Comparison of ENCODE assay signal across 27 cellular contexts in the genomic region with DNA sequence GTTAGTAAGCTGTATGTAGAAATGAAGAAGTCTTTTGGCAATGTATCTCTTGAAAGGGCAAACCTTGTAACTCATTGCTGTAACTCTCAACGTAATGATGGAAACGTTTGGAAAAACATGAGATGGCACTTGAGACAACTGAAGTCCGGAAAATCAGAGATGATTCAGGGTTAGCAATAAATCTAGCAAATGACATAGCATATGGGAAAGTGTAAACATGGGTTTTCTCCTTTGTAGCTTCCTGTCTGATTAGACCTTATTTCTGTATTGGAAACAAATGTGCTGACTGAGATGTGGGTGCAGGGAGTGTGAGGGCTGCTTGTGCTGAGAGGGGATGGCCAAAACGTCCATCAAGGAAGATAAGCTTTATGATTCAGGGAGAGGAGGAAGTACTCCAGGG.
A peak's percentile ranks its signal among the peaks of the same experiment; 100 is the strongest.
DNase-seq lines count a peak whose midpoint lies in the region; ATAC-seq and TF ChIP-seq lines count a peak whose summit lies in the region.
"Had no signal": no experiment of that assay in that cellular context is flagged by ENCODE, and none has a peak within 500 bp of the region (broad histone marks: within the 10 kb centered on the region; RNA-seq: fewer than 3 reads in every experiment).

No MANE protein-coding gene starts in this region.

- TF ChIP-seq RAD21 in IMR-90 (IDR thresholded peaks at IDR 0.05; ENCODE audit: low read length): no peak

- H3K4me1 ChIP-seq in IMR-90 (ENCODE audit: control insufficient read depth, insufficient read depth, low read length) (peaks cover 6% of the 10 kb centered on the region; the same call in 1 of the 2 replicates), osteoblast (ENCODE audit: insufficient read depth, low read length) (peaks cover 38% of the 10 kb centered on the region), ascending aorta (no peaks in the 10 kb centered on the region)
- H3K4me1 ChIP-seq: gastrocnemius medialis, right lobe of liver had no signal

- 30% methylated on average over 3 of the region's 4 CpGs; no CpG with 5 or more reads in 1 of the 2 experiments for WGBS in IMR-90 (ENCODE audit: extremely low coverage in 2 of 2, insufficient read length in 1 of 2), 2 experiments

- H3K23ac ChIP-seq in IMR-90 (ENCODE audit: low read depth, low read length): no peak overlapping the region

- no peak overlapping the region for H3K27ac Mint-ChIP-seq in activated CD8-positive, alpha-beta T cell treated with anti-CD3 and anti-CD28 coated beads for 36 hours
- H3K27ac Mint-ChIP-seq: activated naive CD8-positive, alpha-beta T cell treated with anti-CD3 and anti-CD28 coated beads for 36 hours; CD4-positive, CD25-positive, alpha-beta regulatory T cell; progenitor cell of endocrine pancreas; T-helper 2 cell treated with Interferon-gamma antibody and Interleukin-4, amounts not matched to agents 5 μg/mL and 100 μg/mL, for 36 hours had no signal

- H3K27me3 Mint-ChIP-seq in activated CD8-positive, alpha-beta T cell treated with anti-CD3 and anti-CD28 coated beads for 36 hours: peaks cover 18% of the 10 kb centered on the region

- no peak overlapping the region for H2BK15ac ChIP-seq in IMR-90 (ENCODE audit: low read depth, low read length)

- H2BK20ac ChIP-seq in IMR-90 (ENCODE audit: low read depth, low read length): no peak overlapping the region

- no peak overlapping the region for H2BK120ac ChIP-seq in IMR-90 (ENCODE audit: low read depth, low read length)

- ATAC-seq in IMR-90 (ENCODE audit: low read depth) (no peak), GM21360 (IDR thresholded peaks at IDR 0.05; ENCODE audit: unreplicated experiment) (no peak)
- ATAC-seq in activated CD8-positive, alpha-beta T cell treated with anti-CD3 and anti-CD28 coated beads for 36 hours: no peak
- ATAC-seq: gastrocnemius medialis had no signal

- H3K4me2 ChIP-seq in IMR-90 (ENCODE audit: low read depth, low read length): no peak overlapping the region
- H3K4me2 ChIP-seq in osteoblast (ENCODE audit: insufficient read depth, low read length): no peak overlapping the region
- H3K4me2 ChIP-seq: hepatocyte, KMS-11, PC-9 had no signal

- in situ Hi-C loops in IMR-90 (cut with MboI; ENCODE audit: low sequenced_read_pairs): no loop called here

- no peak overlapping the region for H2BK5ac ChIP-seq in IMR-90 (ENCODE audit: low read depth, low read length, poor library complexity, severe bottlenecking)

- no TSS peak for BruUV-seq in IMR-90 (replicated peaks; lab: Mats Ljungman, UMichigan)

- H3K56ac ChIP-seq in IMR-90 (ENCODE audit: extremely low read depth, insufficient read depth, low read length): no peak overlapping the region

- H3K79me2 ChIP-seq in osteoblast (ENCODE audit: insufficient read depth, low read length): no peaks in the 10 kb centered on the region
- H3K79me2 ChIP-seq: hepatocyte had no signal

- H3K79me1 ChIP-seq in IMR-90 (ENCODE audit: low read depth in 1 of 2, low read length in 2 of 2): no peaks in the 10 kb centered on the region

- peak; percentile 28 for DNase-seq in DMS 273 (lab: John Stamatoyannopoulos, UW; ENCODE audit: unreplicated experiment)
- DNase-seq in DMS 273 treated with DMSO at 0.1 percent for 48 hours (lab: John Stamatoyannopoulos, UW): no peak
- DNase-seq in IMR-90: peak; percentile 3
- DNase-seq in fibroblast of gingiva (ENCODE audit: low read depth): peak; percentile 72
- DNase-seq in osteoblast (ENCODE audit: insufficient read length, low spot score, missing footprints): no peak
- no peak for DNase-seq in activated CD8-positive, alpha-beta T cell treated with anti-CD3 and anti-CD28 coated beads for 36 hours
- DNase-seq in ascending aorta (ENCODE audit: low spot score in 2 of 2): no peak
- DNase-seq: activated effector memory CD4-positive, alpha-beta T cell treated with Interleukin-2 at 50 U/mL for 16 hours; activated naive CD8-positive, alpha-beta T cell treated with anti-CD3 and anti-CD28 coated beads for 36 hours; CD4-positive, CD25-positive, alpha-beta regulatory T cell; gastrocnemius medialis; left cardiac atrium; NCI-H1436 treated with DMSO at 0.1 percent for 48 hours; NCI-H2107; NCI-H524; NK-92 treated with Interleukin-12 subunit alpha and Interleukin-12 subunit beta, amount 100 ng/mL, for 24 hours; PC-9; right lobe of liver; Right ventricle myocardium superior; stimulated activated CD4-positive, alpha-beta T cell treated with anti-CD3 and anti-CD28 coated beads, Interleukin-4, amount 100 ng/mL, for 1 hour; trophoblast cell had no signal

- H3K36me3 ChIP-seq in IMR-90 (ENCODE audit: control insufficient read depth, insufficient read depth, low read length) (no peaks in the 10 kb centered on the region), osteoblast (ENCODE audit: insufficient read depth, low read length) (no peaks in the 10 kb centered on the region), ascending aorta (no peaks in the 10 kb centered on the region)
- H3K36me3 ChIP-seq: gastrocnemius medialis, right lobe of liver had no signal

- TF ChIP-seq POLR2A in IMR-90 (IDR thresholded peaks at IDR 0.05; ENCODE audit: low read depth, low read length): no peak

- H4K91ac ChIP-seq in IMR-90 (ENCODE audit: insufficient read depth, low read depth, low read length): no peak overlapping the region

- dilution Hi-C loops in IMR-90 (cut with HindIII; ENCODE audit: low sequenced_read_pairs, unreplicated experiment): no loop called here

- H3K4me3 Mint-ChIP-seq in activated CD8-positive, alpha-beta T cell treated with anti-CD3 and anti-CD28 coated beads for 36 hours: no peak overlapping the region
- H3K4me3 Mint-ChIP-seq: activated naive CD8-positive, alpha-beta T cell treated with anti-CD3 and anti-CD28 coated beads for 36 hours; CD4-positive, CD25-positive, alpha-beta regulatory T cell; T-helper 2 cell treated with Interferon-gamma antibody and Interleukin-4, amounts not matched to agents 5 μg/mL and 100 μg/mL, for 36 hours had no signal

- H3K4me3 ChIP-seq in IMR-90 (ENCODE audit: insufficient read depth, low read depth, low read length) (no peak overlapping the region), osteoblast (ENCODE audit: insufficient read depth, low read length) (no peak overlapping the region), ascending aorta (no peak overlapping the region)
- H3K4me3 ChIP-seq: gastrocnemius medialis, hepatocyte, PC-9, right lobe of liver had no signal

- TF ChIP-seq CTCF in IMR-90 (conservative IDR thresholded peaks at IDR 0.05; ENCODE audit: low read depth, low read length) (no peak), osteoblast (IDR thresholded peaks at IDR 0.05; ENCODE audit: extremely low read depth, low read depth, low read length) (no peak), ascending aorta (IDR thresholded peaks at IDR 0.05) (no peak)
- no peak for TF ChIP-seq CTCF in activated CD8-positive, alpha-beta T cell treated with anti-CD3 and anti-CD28 coated beads for 36 hours (IDR thresholded peaks at IDR 0.05)

- 0 out of 2 replicates have a peak, but pooled peaks cover 6% of the 10 kb centered on the region for H3K9me1 ChIP-seq in IMR-90 (ENCODE audit: insufficient read depth, low read length)

- no peak overlapping the region for H3K14ac ChIP-seq in IMR-90 (replicated peaks; ENCODE audit: low read depth, low read length)

- H4K5ac ChIP-seq in IMR-90 (ENCODE audit: low read depth, low read length): no peak overlapping the region

- H3K27me3 ChIP-seq in IMR-90 (ENCODE audit: control insufficient read depth, insufficient read depth, low read length) (no peaks in the 10 kb centered on the region), osteoblast (ENCODE audit: insufficient read depth, low read length) (no peaks in the 10 kb centered on the region), ascending aorta (no peaks in the 10 kb centered on the region)
- H3K27me3 ChIP-seq: gastrocnemius medialis, hepatocyte, right lobe of liver had no signal

- H3K27ac ChIP-seq in IMR-90 (ENCODE audit: insufficient read depth, low read length) (no peak overlapping the region), osteoblast (ENCODE audit: low read depth, low read length) (peak overlapping the region; percentile 61), ascending aorta (no peak overlapping the region)
- H3K27ac ChIP-seq: 22Rv1, gastrocnemius medialis, KMS-11, PC-9, right lobe of liver had no signal

- no peak overlapping the region for H2AK9ac ChIP-seq in IMR-90 (replicated peaks; ENCODE audit: low read depth, low read length, poor library complexity)

- H3K4ac ChIP-seq in IMR-90 (ENCODE audit: low read depth, low read length): no peak overlapping the region

- intact Hi-C loops in IMR-90 (cut with micrococcal nuclease): no loop called here
- intact Hi-C loops in activated CD8-positive, alpha-beta T cell treated with anti-CD3 and anti-CD28 coated beads for 36 hours (cut with micrococcal nuclease): no loop called here
- intact Hi-C loops in ascending aorta (cut with DNase I): no loop called here

- H4K20me1 ChIP-seq in IMR-90 (ENCODE audit: insufficient read depth, low read length) (no peaks in the 10 kb centered on the region), osteoblast (ENCODE audit: insufficient read depth, low read length) (no peaks in the 10 kb centered on the region)

- no peaks in the 10 kb centered on the region for H3K36me3 Mint-ChIP-seq in activated CD8-positive, alpha-beta T cell treated with anti-CD3 and anti-CD28 coated beads for 36 hours (ENCODE audit: low read depth)
- H3K36me3 Mint-ChIP-seq: activated naive CD8-positive, alpha-beta T cell treated with anti-CD3 and anti-CD28 coated beads for 36 hours; CD4-positive, CD25-positive, alpha-beta regulatory T cell had no signal

- no peak overlapping the region for H2AK5ac ChIP-seq in IMR-90 (ENCODE audit: low read depth, low read length)

- no peaks in the 10 kb centered on the region for H3K9me3 Mint-ChIP-seq in activated CD8-positive, alpha-beta T cell treated with anti-CD3 and anti-CD28 coated beads for 36 hours
- H3K9me3 Mint-ChIP-seq: activated naive CD8-positive, alpha-beta T cell treated with anti-CD3 and anti-CD28 coated beads for 36 hours; T-helper 2 cell treated with Interferon-gamma antibody and Interleukin-4, amounts not matched to agents 5 μg/mL and 100 μg/mL, for 36 hours had no signal

- no peak overlapping the region for H4K8ac ChIP-seq in IMR-90 (ENCODE audit: low read depth in 2 of 2, low read length in 2 of 2)

- H3K9me3 ChIP-seq in IMR-90 (ENCODE audit: control insufficient read depth, insufficient read depth, low read length) (no peaks in the 10 kb centered on the region), osteoblast (ENCODE audit: low read depth, low read length) (no peaks in the 10 kb centered on the region), ascending aorta (no peaks in the 10 kb centered on the region)
- H3K9me3 ChIP-seq: gastrocnemius medialis had no signal

- H3K9ac ChIP-seq in IMR-90 (ENCODE audit: low read depth, low read length): no peak overlapping the region
- H3K9ac ChIP-seq: KMS-11 had no signal

- no peak overlapping the region; the same call in 1 of the 2 replicates for H3K18ac ChIP-seq in IMR-90 (ENCODE audit: low read depth, low read length)

- H2AFZ ChIP-seq in IMR-90 (replicated peaks; ENCODE audit: low read length, poor library complexity): no peak overlapping the region
- H2AFZ ChIP-seq in osteoblast (ENCODE audit: low read length): no peak overlapping the region
- H2AFZ ChIP-seq: hepatocyte, PC-9 had no signal

- CTCF ChIA-PET in IMR-90 (lab: Yijun Ruan, JAX): no interaction called here
- CTCF ChIA-PET in activated CD8-positive, alpha-beta T cell treated with anti-CD3 and anti-CD28 coated beads for 36 hours (lab: Charles Lee): interaction anchor here (1.0 kb wide), 1 partner anchor 14 kb away, joined by 3 read pairs; no protein-coding TSS in a partner anchor

- no peaks in the 10 kb centered on the region for H3K4me1 Mint-ChIP-seq in activated CD8-positive, alpha-beta T cell treated with anti-CD3 and anti-CD28 coated beads for 36 hours (ENCODE audit: low read depth)
- H3K4me1 Mint-ChIP-seq: activated naive CD8-positive, alpha-beta T cell treated with anti-CD3 and anti-CD28 coated beads for 36 hours; CD4-positive, CD25-positive, alpha-beta regulatory T cell had no signal

- POLR2A ChIA-PET in IMR-90 (lab: Charles Lee; ENCODE audit: unreplicated experiment): no interaction called here
- POLR2A ChIA-PET in activated CD8-positive, alpha-beta T cell treated with anti-CD3 and anti-CD28 coated beads for 36 hours (lab: Charles Lee): no interaction called here

Comparison
In these comparisons a context has a peak if more than half of its experiments do, and no peak if none do; other contexts are left out.
1. DNase-seq: peak in DMS 273 (single experiment), IMR-90 (single experiment) and fibroblast of gingiva (single experiment); none in DMS 273 treated with DMSO at 0.1 percent for 48 hours (single experiment), osteoblast (single experiment), activated CD8-positive, alpha-beta T cell treated with anti-CD3 and anti-CD28 coated beads for 36 hours (single experiment) and ascending aorta (0 of 2).